Comparison of ENCODE assay signal across 8 cellular contexts in the genomic region with DNA sequence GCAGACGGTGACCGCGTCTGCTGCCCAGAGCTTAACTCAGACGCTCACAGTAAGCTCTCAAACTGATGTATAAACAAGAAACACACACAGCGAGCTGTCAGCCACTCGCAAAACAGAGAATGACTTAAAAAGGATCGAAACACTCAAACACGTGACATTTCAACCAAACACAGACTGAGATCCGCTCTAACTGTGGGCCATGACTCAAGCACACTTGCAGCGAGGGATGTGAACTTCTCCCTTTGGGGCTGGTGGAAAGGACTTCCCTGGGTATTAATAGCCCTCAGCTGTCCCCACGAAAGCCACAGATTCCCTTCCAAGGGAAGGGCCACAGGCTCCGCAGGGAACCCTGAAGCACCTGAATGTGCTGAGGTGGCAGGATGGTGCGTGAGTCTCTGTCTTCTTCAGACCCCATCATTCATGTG. TPM values are rescaled to one million over a fixed set of nuclear protein-coding genes. Genes with fewer than 3 reads are reported as not detected.
DNase-seq lines count a peak whose midpoint lies in the region; ATAC-seq lines count a peak whose summit lies in the region.

No MANE protein-coding gene starts in this region.

- H3K27ac Mint-ChIP-seq in dendritic cell treated with granulocyte-macrophage colony-stimulating factor and Interleukin-4, amounts not matched to agents 40 ng/mL and 50 ng/mL, for 4 days: peak overlapping the region; percentile 48

- no peaks in the 10 kb centered on the region for H3K9me3 ChIP-seq in stomach smooth muscle (ENCODE audit: control insufficient read depth in 2 of 2, low read length in 2 of 2)

- H3K27ac ChIP-seq in stomach smooth muscle (ENCODE audit: low read length): peak overlapping the region; percentile 90

- no peak overlapping the region for H3K4me3 Mint-ChIP-seq in dendritic cell treated with granulocyte-macrophage colony-stimulating factor and Interleukin-4, amounts not matched to agents 40 ng/mL and 50 ng/mL, for 4 days

- no peaks in the 10 kb centered on the region for H3K9me3 Mint-ChIP-seq in dendritic cell treated with granulocyte-macrophage colony-stimulating factor and Interleukin-4, amounts not matched to agents 40 ng/mL and 50 ng/mL, for 4 days

- peak overlapping the region; percentile 18 to 35 for H3K4me3 ChIP-seq in stomach smooth muscle (ENCODE audit: low read length in 2 of 2)

- peak overlapping the region; percentile 54 to 64 for H3K9ac ChIP-seq in stomach smooth muscle (ENCODE audit: low read length in 2 of 2)

- intact Hi-C loops in left ventricle myocardium superior (cut with micrococcal nuclease): no loop called here
- intact Hi-C loops in Right ventricle myocardium superior (cut with DNase I): no loop called here
- intact Hi-C loops in dendritic cell treated with granulocyte-macrophage colony-stimulating factor and Interleukin-4, amounts not matched to agents 40 ng/mL and 50 ng/mL, for 4 days (cut with micrococcal nuclease): no loop called here
- intact Hi-C loops in left colon (cut with DNase I, micrococcal nuclease): no loop called here

- no peaks in the 10 kb centered on the region for H3K36me3 Mint-ChIP-seq in dendritic cell treated with granulocyte-macrophage colony-stimulating factor and Interleukin-4, amounts not matched to agents 40 ng/mL and 50 ng/mL, for 4 days (ENCODE audit: low read depth)

- peaks cover 61% of the 10 kb centered on the region for H3K4me1 Mint-ChIP-seq in dendritic cell treated with granulocyte-macrophage colony-stimulating factor and Interleukin-4, amounts not matched to agents 40 ng/mL and 50 ng/mL, for 4 days (ENCODE audit: low read depth)

- H3K36me3 ChIP-seq in stomach smooth muscle (ENCODE audit: control insufficient read depth in 2 of 2, insufficient read depth in 2 of 2, low read length in 2 of 2): no peaks in the 10 kb centered on the region

- no peak for DNase-seq in left ventricle myocardium superior
- DNase-seq in Right ventricle myocardium superior: no peak
- peak; percentile 93 for DNase-seq in MV-4-11 (lab: John Stamatoyannopoulos, UW)
- no peak for DNase-seq in NCI-H1092 treated with DMSO at 0.1 percent for 48 hours (lab: John Stamatoyannopoulos, UW)
- DNase-seq in NCI-H187 treated with DMSO at 0.1 percent for 48 hours (lab: John Stamatoyannopoulos, UW): no peak
- no peak for DNase-seq in left colon

- H3K27me3 ChIP-seq in stomach smooth muscle (ENCODE audit: control insufficient read depth in 1 of 2, insufficient read depth in 2 of 2, low read length in 2 of 2): no peaks in the 10 kb centered on the region

- peaks cover 35% of the 10 kb centered on the region for H3K4me1 ChIP-seq in stomach smooth muscle (ENCODE audit: control insufficient read depth, insufficient read depth, low read length)

- peaks cover 19% of the 10 kb centered on the region for H3K27me3 Mint-ChIP-seq in dendritic cell treated with granulocyte-macrophage colony-stimulating factor and Interleukin-4, amounts not matched to agents 40 ng/mL and 50 ng/mL, for 4 days

- ATAC-seq in left ventricle myocardium superior: peak; percentile 17
- no peak for ATAC-seq in Right ventricle myocardium superior (ENCODE audit: poor library complexity)
- ATAC-seq in left colon: no peak

RNA-seq across cellular contexts. Expression of gene CCDC88C, which starts 29.1 kb away (rescaled TPM):
- total RNA-seq in left ventricle myocardium superior (3.2 TPM), Right ventricle myocardium superior (2.9 TPM), left colon (10 to 100 TPM; 52.4 to 65.8 TPM)

Comparison
In these comparisons a context has a peak if more than half of its experiments do, and no peak if none do; other contexts are left out.
1. RNA of gene CCDC88C, which starts 29.1 kb away (total RNA-seq): 52.4 to 65.8 TPM in left colon; 3.2 TPM in left ventricle myocardium superior (single experiment) and 2.9 TPM in Right ventricle myocardium superior (single experiment); every median in the first group is over 10 times any median in the second.